Comparison of ENCODE assay signal across 27 cellular contexts in genomic region chr12:72241552-72241951, GRCh38. TPM values are rescaled to one million over a fixed set of nuclear protein-coding genes. Genes with fewer than 3 reads are reported as not detected.
"Had no signal": no experiment of that assay in that cellular context is flagged by ENCODE, and none has a peak within 500 bp of the region (broad histone marks: within the 10 kb centered on the region; RNA-seq: fewer than 3 reads in every experiment).

No MANE protein-coding gene starts in this region.

- H3K4me2 ChIP-seq: smooth muscle cell had no signal

- DNase-seq: dorsolateral prefrontal cortex; effector CD4-positive, alpha-beta T cell; hypothalamus; immature natural killer cell; islet precursor cell; kidney glomerular epithelial cell; left colon; left ventricle myocardium superior; lower lobe of right lung; natural killer cell; occipital lobe; pancreas; stimulated activated CD4-positive, alpha-beta T cell treated with anti-CD3 and anti-CD28 coated beads, Interleukin-12 subunit alpha, Interleukin-12 subunit beta, amount 100 ng/mL, for 4 hours; stimulated activated CD4-positive, alpha-beta T cell treated with anti-CD3 and anti-CD28 coated beads, Interleukin-1b, Interleukin-23, amount 100 ng/mL, for 48 hours; stimulated activated CD4-positive, alpha-beta T cell treated with anti-CD3 and anti-CD28 coated beads, Interleukin-4, amount 100 ng/mL, for 1 hour; stimulated activated CD8-positive, alpha-beta memory T cell treated with anti-CD3 and anti-CD28 coated beads, Interleukin-4, amount 100 ng/mL, for 48 hours; stimulated activated naive CD4-positive, alpha-beta T cell; stimulated activated naive CD8-positive, alpha-beta T cell treated with anti-CD3 and anti-CD28 coated beads, Interleukin-15, amount 100 ng/mL, for 72 hours; transverse colon; upper lobe of right lung; uterus had no signal

- H3K9me3 ChIP-seq: lower lobe of right lung, pancreas, suprapubic skin, transverse colon, upper lobe of right lung, uterus had no signal

- H3K36me3 ChIP-seq: lower lobe of right lung, pancreas, suprapubic skin, transverse colon, upper lobe of right lung, uterus had no signal

- FAIRE-seq: frontal cortex, pancreas had no signal

- H3K4me1 ChIP-seq: lower lobe of right lung, pancreas, suprapubic skin, transverse colon, upper lobe of right lung, uterus had no signal

- H3K27me3 ChIP-seq: dorsolateral prefrontal cortex, pancreas, suprapubic skin, transverse colon, upper lobe of right lung, uterus had no signal

- ATAC-seq: left colon; left ventricle myocardium superior; lower lobe of right lung; natural killer cell; pancreas; sciatic nerve; stimulated activated naive CD8-positive, alpha-beta T cell treated with anti-CD3 and anti-CD28 coated beads, Interleukin-15, amount 100 ng/mL, for 72 hours; upper lobe of right lung had no signal

- H3K4me3 ChIP-seq: dorsolateral prefrontal cortex, lower lobe of right lung, pancreas, smooth muscle cell, suprapubic skin, transverse colon, upper lobe of right lung, uterus had no signal

- H3K27ac ChIP-seq: dorsolateral prefrontal cortex, lower lobe of right lung, pancreas, suprapubic skin, transverse colon, upper lobe of right lung, uterus had no signal

RNA-seq across cellular contexts. Expression of gene TRHDE, which starts 30.6 kb away (rescaled TPM):
- total RNA-seq: myocyte, pulmonary artery endothelial cell had no signal
- polyA plus RNA-seq: immature natural killer cell had no signal
